ENCODE assay signal across 8 cellular contexts in the genomic region with DNA sequence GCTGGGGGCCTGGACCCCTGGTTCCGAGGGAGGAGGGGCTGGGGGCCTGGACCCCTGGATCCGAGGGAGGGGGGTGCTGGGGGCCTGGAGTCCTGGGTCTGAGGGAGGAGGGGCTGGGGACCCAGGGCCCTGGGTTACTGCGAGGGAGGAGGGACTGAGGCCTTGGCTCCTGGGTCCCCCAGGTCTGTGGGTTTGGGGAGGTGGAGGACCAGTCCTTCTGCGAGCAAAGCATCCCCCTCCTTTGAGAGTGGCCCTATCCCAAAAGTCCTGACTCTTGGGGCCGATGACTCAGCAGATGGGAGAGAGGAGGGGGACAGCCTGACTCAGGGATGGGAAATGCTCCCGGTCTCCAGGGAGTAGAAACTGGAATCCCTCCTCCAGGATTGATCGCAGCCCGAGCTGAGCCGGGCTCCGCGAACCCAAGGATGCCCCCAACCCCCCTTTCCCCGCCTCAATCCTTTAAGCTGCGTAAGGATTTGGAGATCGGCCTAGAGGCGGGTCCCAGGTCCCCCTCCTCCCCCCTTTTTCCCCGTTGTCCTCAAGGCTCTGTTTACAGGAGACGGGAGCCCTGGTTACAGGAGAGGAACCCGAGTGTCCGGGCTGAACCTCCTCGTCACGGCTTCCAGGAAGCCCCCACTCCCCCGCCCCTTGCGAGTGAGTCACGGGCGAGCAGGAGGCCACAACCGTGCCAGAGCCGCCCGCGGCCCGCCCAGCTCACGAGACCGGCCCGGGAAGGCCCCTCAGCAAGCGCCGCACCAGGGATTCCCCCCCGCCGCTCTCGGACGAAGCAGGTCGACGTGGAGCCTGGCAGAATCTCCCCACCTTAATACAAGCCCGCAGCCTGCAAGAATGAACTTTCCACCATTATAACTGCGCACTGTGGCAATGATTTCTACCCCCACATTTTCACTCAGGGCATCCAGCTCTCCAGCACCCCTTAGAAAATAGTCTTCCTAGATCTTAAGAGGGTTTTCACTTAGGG. TPM values are rescaled to one million over a fixed set of nuclear protein-coding genes. Genes with fewer than 3 reads are reported as not detected.
DNase-seq lines count a peak whose midpoint lies in the region; ATAC-seq and TF ChIP-seq lines count a peak whose summit lies in the region.

No MANE protein-coding gene starts in this region.

- TF ChIP-seq EP300 in transverse colon (IDR thresholded peaks at IDR 0.05; ENCODE audit: low read depth): peak; percentile 99

- in situ Hi-C loops in transverse colon (cut with MboI; ENCODE audit: low pct_ligation_motif_present in 1 of 4, low pct_unique_long_range_greater_than_20kb in 1 of 4, low sequenced_read_pairs in 3 of 4): no loop called here

- H3K4me1 ChIP-seq in adipocyte (ENCODE audit: control insufficient read depth, insufficient read depth, low read length): peaks cover 38% of the 10 kb centered on the region
- H3K4me1 ChIP-seq in heart left ventricle: peaks cover 0 to 66% (median 25%) of the 10 kb centered on the region in 12 donors
- peaks cover 39 to 72% (median 67%) of the 10 kb centered on the region in 4 donors for H3K4me1 ChIP-seq in transverse colon

- H3K36me3 ChIP-seq in adipocyte (ENCODE audit: control insufficient read depth, insufficient read depth, low read length, severe bottlenecking) (peaks cover 10% of the 10 kb centered on the region), heart left ventricle (peaks cover 3 to 18% (median 11%) of the 10 kb centered on the region in 9 donors), transverse colon (peaks cover 0 to 13% (median 7%) of the 10 kb centered on the region in 4 donors)

- H3K27me3 ChIP-seq in adipocyte (replicated peaks; ENCODE audit: control insufficient read depth, insufficient read depth, low read length) (no peaks in the 10 kb centered on the region), heart left ventricle (no peaks in the 10 kb centered on the region), transverse colon (no peaks in the 10 kb centered on the region)

- intact Hi-C loops in heart left ventricle (cut with DNase I): no loop called here
- intact Hi-C loops in posterior vena cava (cut with DNase I): no loop called here
- intact Hi-C loops in transverse colon (cut with DNase I; ENCODE audit: low total_unique reads): no loop called here

- ATAC-seq in heart left ventricle: peak; percentile 63 to 71 (median 68)

- peak overlapping the region; percentile 88 for H3K9ac ChIP-seq in adipocyte (ENCODE audit: low read length)

- no peak for TF ChIP-seq CTCF in heart left ventricle (IDR thresholded peaks at IDR 0.05)
- no peak for TF ChIP-seq CTCF in transverse colon (IDR thresholded peaks at IDR 0.05)

- H3K4me3 ChIP-seq in Jurkat, Clone E6-1 (ENCODE audit: low read length): peak overlapping the region; percentile 51
- H3K4me3 ChIP-seq in adipocyte (ENCODE audit: low read length) (peak overlapping the region; percentile 76), heart left ventricle (peak overlapping the region; percentile 18 to 68 (median 58)), transverse colon (peak overlapping the region; percentile 38 to 56 (median 46))

- H3K27ac ChIP-seq in heart left ventricle (peak overlapping the region; percentile 94 to 100 (median 100)), transverse colon (peak overlapping the region; percentile 98 to 100 (median 99))

- peak; percentile 74 for DNase-seq in NCI-H1436 (lab: John Stamatoyannopoulos, UW)
- DNase-seq in NCI-H1436 treated with DMSO at 0.1 percent for 48 hours (lab: John Stamatoyannopoulos, UW): no peak
- no peak for DNase-seq in Jurkat, Clone E6-1 (ENCODE audit: low read depth, low spot score)
- peak; percentile 95 for DNase-seq in T follicular helper cell (ENCODE audit: low read depth)
- peak; percentile 100 for DNase-seq in adipocyte (ENCODE audit: low read depth)
- DNase-seq in heart left ventricle: peak; percentile 97 to 100 (median 98)
- DNase-seq in posterior vena cava (ENCODE audit: low spot score): peak; percentile 100
- DNase-seq in transverse colon: peak; percentile 99

- WGBS in heart left ventricle, 4 donors: 3 to 22% (median 4%) methylated on average over 18 to 43 of the region's 43 CpGs
- WGBS in transverse colon (ENCODE audit: low coverage in 1 of 2), 2 donors: 1 to 5% methylated on average over 6 to 27 of the region's 43 CpGs

- TF ChIP-seq POLR2A in heart left ventricle (IDR thresholded peaks at IDR 0.05) (peak in 1 of 2 donors; percentile 87), transverse colon (IDR thresholded peaks at IDR 0.05) (peak; percentile 85)

- H3K9me3 ChIP-seq in adipocyte (ENCODE audit: control insufficient read depth, low read length): no peaks in the 10 kb centered on the region
- H3K9me3 ChIP-seq in heart left ventricle: no peaks in the 10 kb centered on the region
- H3K9me3 ChIP-seq in transverse colon: no peaks in the 10 kb centered on the region

RNA-seq across cellular contexts. Expression of gene ZFP36, which starts 3.0 kb away (rescaled TPM):
- polyA plus RNA-seq in Jurkat, Clone E6-1 (2012; ENCODE audit: insufficient read depth, insufficient read length): 25.0 TPM
- total RNA-seq in heart left ventricle (100 to 1,000 TPM in 2 of 9 donors, 10 to 100 TPM in 7; 16.1 to 145 (median 51.1) TPM), posterior vena cava (100 to 1,000 TPM; 258 to 509 TPM), transverse colon (100 to 1,000 TPM; 280 to 924 (median 309) TPM)
- polyA plus RNA-seq in heart left ventricle: 10 to 100 TPM; 45.8 to 65.1 TPM

RNA-seq across cellular contexts. Expression of gene PLEKHG2, which starts 8.8 kb away (rescaled TPM):
- 74.3 TPM for polyA plus RNA-seq in Jurkat, Clone E6-1 (2012; ENCODE audit: insufficient read depth, insufficient read length)
- total RNA-seq in heart left ventricle: 10 to 100 TPM in 8 of 9 donors, 1 to 10 TPM in 1; 9.2 to 38.5 (median 14.6) TPM
- polyA plus RNA-seq in heart left ventricle: 10 to 100 TPM in 1 of 2 donors, 1 to 10 TPM in 1; 8.9 to 11.7 TPM
- total RNA-seq in posterior vena cava: 10 to 100 TPM; 38.1 to 48.6 TPM
- 10 to 100 TPM in 2 of 4 donors, 1 to 10 TPM in 2; 6.1 to 27.7 (median 11.9) TPM for total RNA-seq in transverse colon

RNA-seq across cellular contexts. Expression of gene MED29, which starts 12.4 kb away (rescaled TPM):
- polyA plus RNA-seq in Jurkat, Clone E6-1 (2012; ENCODE audit: insufficient read depth, insufficient read length): 25.2 TPM
- total RNA-seq in heart left ventricle: 10 to 100 TPM; 26.3 to 53.0 (median 34.1) TPM
- polyA plus RNA-seq in heart left ventricle: 10 to 100 TPM; 34.1 to 46.0 TPM
- 10 to 100 TPM; 32.7 to 33.3 TPM for total RNA-seq in posterior vena cava
- total RNA-seq in transverse colon: 10 to 100 TPM; 22.8 to 37.4 (median 27.8) TPM

RNA-seq across cellular contexts. Expression of gene PAF1, which starts 12.7 kb away (rescaled TPM):
- polyA plus RNA-seq in Jurkat, Clone E6-1 (2012; ENCODE audit: insufficient read depth, insufficient read length): 90.4 TPM
- total RNA-seq in heart left ventricle (10 to 100 TPM; 32.8 to 75.7 (median 40.7) TPM), posterior vena cava (10 to 100 TPM; 26.0 to 28.5 TPM), transverse colon (10 to 100 TPM; 37.8 to 71.2 (median 43.0) TPM)
- polyA plus RNA-seq in heart left ventricle: 10 to 100 TPM; 32.5 to 61.1 TPM

RNA-seq across cellular contexts. Expression of gene RPS16, which starts 32.1 kb away (rescaled TPM):
- polyA plus RNA-seq in Jurkat, Clone E6-1 (2012; ENCODE audit: insufficient read depth, insufficient read length): 2,430 TPM
- total RNA-seq in heart left ventricle (1,000 to 10,000 TPM in 7 of 9 donors, 100 to 1,000 TPM in 2; 617 to 1,566 (median 1,374) TPM), posterior vena cava (1,000 to 10,000 TPM; 1,159 to 1,295 TPM), transverse colon (1,000 to 10,000 TPM in 3 of 4 donors, 100 to 1,000 TPM in 1; 718 to 1,665 (median 1,335) TPM)
- polyA plus RNA-seq in heart left ventricle: 1,000 to 10,000 TPM; 1,266 to 2,656 TPM

Comparison
In these comparisons a context has a peak if more than half of its experiments do, and no peak if none do; other contexts are left out.
1. DNase-seq: peak in NCI-H1436 (single experiment), T follicular helper cell (single experiment), adipocyte (single experiment), heart left ventricle (5 of 5), posterior vena cava (single experiment) and transverse colon (single experiment); none in NCI-H1436 treated with DMSO at 0.1 percent for 48 hours (single experiment) and Jurkat, Clone E6-1 (single experiment).
2. Peak in every context shown above with its lines, with median percentiles within 50 percentile points of each other: H3K4me3 ChIP-seq.